Comparison of ENCODE assay signal across 12 cellular contexts in genomic region chr12:111715242-111715641, GRCh38. TPM values are rescaled to one million over a fixed set of nuclear protein-coding genes. Genes with fewer than 3 reads are reported as not detected.
A peak's percentile ranks its signal among the peaks of the same experiment; 100 is the strongest.
DNase-seq lines count a peak whose midpoint lies in the region; ATAC-seq and TF ChIP-seq lines count a peak whose summit lies in the region.
"Had no signal": no experiment of that assay in that cellular context is flagged by ENCODE, and none has a peak within 500 bp of the region (broad histone marks: within the 10 kb centered on the region; RNA-seq: fewer than 3 reads in every experiment).

No MANE protein-coding gene starts in this region.

- no peak for TF ChIP-seq POLR2A in gastroesophageal sphincter (IDR thresholded peaks at IDR 0.05)

- H3K9me3 ChIP-seq in gastroesophageal sphincter (no peaks in the 10 kb centered on the region), colonic mucosa (no peaks in the 10 kb centered on the region)

- WGBS in gastroesophageal sphincter (ENCODE audit: low coverage in 1 of 2), 2 donors: 19 to 33% methylated on average over 1 to 3 of the region's 3 CpGs

- H3K4me3 ChIP-seq in gastroesophageal sphincter: no peak overlapping the region
- H3K4me3 ChIP-seq in rectal smooth muscle tissue (ENCODE audit: low read length): no peak overlapping the region
- H3K4me3 ChIP-seq in colonic mucosa: no peak overlapping the region
- H3K4me3 ChIP-seq: K562 had no signal

- H3K9ac ChIP-seq in rectal smooth muscle tissue (ENCODE audit: low read length): no peak overlapping the region
- H3K9ac ChIP-seq in colonic mucosa (ENCODE audit: low read depth in 2 of 2, low read length in 2 of 2): no peak overlapping the region

- peaks cover 0 to 15% (median 0%) of the 10 kb centered on the region in 3 donors for H3K4me1 ChIP-seq in gastroesophageal sphincter
- peaks cover 8% of the 10 kb centered on the region for H3K4me1 ChIP-seq in rectal smooth muscle tissue (ENCODE audit: control insufficient read depth, insufficient read depth, low read length)
- no peaks in the 10 kb centered on the region for H3K4me1 ChIP-seq in colonic mucosa

- ATAC-seq in gastroesophageal sphincter: no peak
- ATAC-seq: K562 had no signal

- no peak for TF ChIP-seq CTCF in gastroesophageal sphincter (IDR thresholded peaks at IDR 0.05)
- TF ChIP-seq CTCF in colonic mucosa (IDR thresholded peaks at IDR 0.05): no peak

- intact Hi-C loops in colonic mucosa (cut with DNase I): no loop called here

- peaks cover 0 to 97% of the 10 kb centered on the region in 2 donors for H3K36me3 ChIP-seq in gastroesophageal sphincter
- peaks cover 9% of the 10 kb centered on the region for H3K36me3 ChIP-seq in rectal smooth muscle tissue (ENCODE audit: control insufficient read depth, insufficient read depth, low read length)
- H3K36me3 ChIP-seq in colonic mucosa: no peaks in the 10 kb centered on the region

- no peak for TF ChIP-seq EP300 in gastroesophageal sphincter (IDR thresholded peaks at IDR 0.05)

- H3K27ac ChIP-seq in gastroesophageal sphincter (peak overlapping the region in 3 of 4 donors; percentile 48 to 67 (median 67)), rectal smooth muscle tissue (ENCODE audit: low read depth, low read length) (peak overlapping the region; percentile 55), colonic mucosa (no peak overlapping the region)
- H3K27ac ChIP-seq: WERI-Rb-1 had no signal

- DNase-seq in HT-29 (ENCODE audit: low spot score): peak; percentile 29
- peak; percentile 89 for DNase-seq in NCI-H2196 (lab: John Stamatoyannopoulos, UW; ENCODE audit: unreplicated experiment)
- no peak for DNase-seq in hepatic stellate cell (ENCODE audit: low spot score)
- DNase-seq in colonic mucosa: no peak
- DNase-seq in T1000 (lab: John Stamatoyannopoulos, UW): no peak
- DNase-seq in UCSD-AML1 (lab: John Stamatoyannopoulos, UW; ENCODE audit: unreplicated experiment): no peak
- DNase-seq: activated naive CD4-positive, alpha-beta T cell treated with anti-CD3 and anti-CD28 coated beads, Interleukin-2, amount 50 U/mL, for 16 hours; NCI-H2171; WERI-Rb-1 had no signal

- H3K27me3 ChIP-seq in gastroesophageal sphincter (no peaks in the 10 kb centered on the region), rectal smooth muscle tissue (ENCODE audit: control insufficient read depth, insufficient read depth, low read length) (no peaks in the 10 kb centered on the region), colonic mucosa (no peaks in the 10 kb centered on the region)

RNA-seq across cellular contexts. Expression of gene ACAD10, which starts 29.4 kb away (rescaled TPM):
- total RNA-seq in HT-29 (2014; rRNA removed; shearing (Covaris generic)): 11.1 and 12.4 TPM in 2 replicates
- total RNA-seq in gastroesophageal sphincter: 10 to 100 TPM in 3 of 4 donors, 1 to 10 TPM in 1; 7.5 to 26.5 (median 19.0) TPM
- total RNA-seq in colonic mucosa: 10 to 100 TPM; 37.0 to 42.6 TPM

RNA-seq across cellular contexts. Expression of gene BRAP, which starts 29.5 kb away (rescaled TPM):
- 7.2 and 9.0 TPM in 2 replicates for total RNA-seq in HT-29 (2014; rRNA removed; shearing (Covaris generic))
- total RNA-seq in gastroesophageal sphincter (10 to 100 TPM; 21.7 to 26.5 (median 23.1) TPM), colonic mucosa (10 to 100 TPM; 16.0 to 19.6 TPM)

RNA-seq across cellular contexts. Expression of gene ALDH2, which starts 51.5 kb away (rescaled TPM):
- 70.9 and 94.6 TPM in 2 replicates for total RNA-seq in HT-29 (2014; rRNA removed; shearing (Covaris generic))
- total RNA-seq in gastroesophageal sphincter (100 to 1,000 TPM; 197 to 245 (median 209) TPM), colonic mucosa (100 to 1,000 TPM; 240 to 398 TPM)

Comparison
In these comparisons a context has a peak if more than half of its experiments do, and no peak if none do; other contexts are left out.
1. DNase-seq: peak in HT-29 (single experiment) and NCI-H2196 (single experiment); none in hepatic stellate cell (single experiment), colonic mucosa (single experiment), T1000 (single experiment) and UCSD-AML1 (single experiment).